17 cellular contexts compared by ENCODE assay signal in the genomic region with DNA sequence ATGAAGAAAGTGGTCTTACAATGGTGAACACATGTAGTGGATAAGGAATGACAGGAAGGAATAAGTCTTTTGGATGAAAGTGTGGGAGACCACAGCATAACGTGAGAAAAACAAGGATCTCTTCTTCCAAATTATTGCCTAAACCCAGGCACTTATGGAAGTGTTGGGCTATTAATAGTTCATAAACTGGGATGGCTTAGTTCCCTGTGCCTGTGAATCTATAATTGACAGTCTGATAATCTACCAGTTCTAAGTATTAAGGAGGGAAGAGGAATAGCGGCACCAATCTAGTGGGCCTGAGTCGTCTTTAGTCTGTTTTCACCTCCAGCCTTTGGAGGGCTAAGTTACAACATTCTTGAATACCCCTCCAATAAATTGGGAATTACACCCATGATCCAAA. TPM values are rescaled to one million over a fixed set of nuclear protein-coding genes. Genes with fewer than 3 reads are reported as not detected.
A peak's percentile ranks its signal among the peaks of the same experiment; 100 is the strongest.
DNase-seq lines count a peak whose midpoint lies in the region; ATAC-seq and TF ChIP-seq lines count a peak whose summit lies in the region.
"Had no signal": no experiment of that assay in that cellular context is flagged by ENCODE, and none has a peak within 500 bp of the region (broad histone marks: within the 10 kb centered on the region; RNA-seq: fewer than 3 reads in every experiment).

No MANE protein-coding gene starts in this region.

- H3K27me3 ChIP-seq in heart left ventricle (no peaks in the 10 kb centered on the region), MG63 (no peaks in the 10 kb centered on the region)
- H3K27me3 ChIP-seq: BLaER1 treated with 17β-estradiol and CSF1 and Interleukin-3, amounts not matched to agents 10 nM and 100 nM had no signal

- peaks cover 0 to 3% (median 0%) of the 10 kb centered on the region in 5 experiments for H3K9me3 Mint-ChIP-seq in brain
- H3K9me3 Mint-ChIP-seq: CD8-positive, alpha-beta T cell had no signal

- no peak for TF ChIP-seq POLR2A in heart left ventricle (IDR thresholded peaks at IDR 0.05)

- H3K36me3 ChIP-seq in heart left ventricle (peaks cover 0 to 55% (median 24%) of the 10 kb centered on the region in 9 donors), MG63 (peaks cover 69% of the 10 kb centered on the region)

- H3K27me3 Mint-ChIP-seq in brain = no peaks in the 10 kb centered on the region
- H3K27me3 Mint-ChIP-seq: B cell had no signal

- peak overlapping the region in 4 of 5 experiments; percentile 26 to 83 (median 42) for H3K27ac Mint-ChIP-seq in brain
- H3K27ac Mint-ChIP-seq: B cell; CD8-positive, alpha-beta T cell had no signal

- no peak for TF ChIP-seq CTCF in brain (conservative IDR thresholded peaks at IDR 0.05)
- no peak for TF ChIP-seq CTCF in heart left ventricle (IDR thresholded peaks at IDR 0.05)

- H3K36me3 Mint-ChIP-seq in brain = peaks cover 73% of the 10 kb centered on the region

- peaks cover 0 to 35% (median 14%) of the 10 kb centered on the region in 12 donors for H3K4me1 ChIP-seq in heart left ventricle

- H3K4me3 ChIP-seq in heart left ventricle (no peak overlapping the region), MG63 (no peak overlapping the region)
- H3K4me3 ChIP-seq: BLaER1 treated with 17β-estradiol and CSF1 and Interleukin-3, amounts not matched to agents 10 nM and 100 nM; GM23248 had no signal

- 55 to 73% (median 64%) methylated on average over 3 of the region's 3 CpGs for WGBS in heart left ventricle, 4 donors

- peaks cover 16% of the 10 kb centered on the region for H3K4me1 Mint-ChIP-seq in brain

- H3K9me3 ChIP-seq in heart left ventricle = no peaks in the 10 kb centered on the region
- H3K9me3 ChIP-seq in MG63 = no peaks in the 10 kb centered on the region

- DNase-seq in heart left ventricle (no peak), left ventricle myocardium superior (no peak), MG63 (no peak), activated gamma-delta T cell (lab: John Stamatoyannopoulos, UW) (no peak)
- no peak for DNase-seq in central memory CD4-positive, alpha-beta T cell
- DNase-seq: CD8-positive, alpha-beta T cell; DMS 273 treated with DMSO at 0.1 percent for 48 hours; DMS53; DND-41; EL; GM23248; HCEC 1CT; IMR-90 had no signal

- intact Hi-C loops in heart left ventricle (cut with DNase I) (no loop called here), left ventricle myocardium superior (cut with micrococcal nuclease) (no loop called here)

- H3K27ac ChIP-seq in heart left ventricle = peak overlapping the region in 11 of 12 donors; percentile 28 to 73 (median 62)
- H3K27ac ChIP-seq: BLaER1 treated with 17β-estradiol and CSF1 and Interleukin-3, amounts not matched to agents 10 nM and 100 nM; GM23248 had no signal

- ATAC-seq in heart left ventricle = peak; percentile 73 to 80 (median 79)
- ATAC-seq in left ventricle myocardium superior = peak; percentile 84
- ATAC-seq: CD8-positive, alpha-beta T cell had no signal

- no peak overlapping the region for H3K4me3 Mint-ChIP-seq in brain
- H3K4me3 Mint-ChIP-seq: B cell; CD8-positive, alpha-beta T cell had no signal

RNA-seq across cellular contexts. Expression of a gene that starts 39.2 kb away (rescaled TPM):
- polyA plus RNA-seq in brain (ENCODE audit: insufficient read depth, low read depth, low replicate concordance) = 2.8 TPM
- total RNA-seq in heart left ventricle = under 1 TPM in 2 of 9 donors, not detected in 7; 0.16 TPM
- under 1 TPM; 0.06 to 0.23 TPM for polyA plus RNA-seq in heart left ventricle
- 0.12 TPM for total RNA-seq in left ventricle myocardium superior
- total RNA-seq in MG63 (2014; rRNA removed; shearing (Covaris generic); ENCODE audit: low replicate concordance) = 0.54 TPM in 1 of 2 replicates, not detected in the other
- total RNA-seq: A172, B cell had no signal
